In genomic region chr4:102449751-102450352, GRCh38 we compare ENCODE assay signal across 9 cellular contexts.
DNase-seq lines count a peak whose midpoint lies in the region; TF ChIP-seq lines count a peak whose summit lies in the region.
"Had no signal": no experiment of that assay in that cellular context is flagged by ENCODE, and none has a peak within 500 bp of the region (broad histone marks: within the 10 kb centered on the region; RNA-seq: fewer than 3 reads in every experiment).

No MANE protein-coding gene starts in this region.

- no peak for TF ChIP-seq CTCF in HEK293 (tag by site-specific recombination; IDR thresholded peaks at IDR 0.05)
- peak; percentile 60 for TF ChIP-seq CTCF in cardiac fibroblast (IDR thresholded peaks at IDR 0.05; ENCODE audit: low read depth, low read length)

- CTCF ChIA-PET in HEK293 (lab: Yijun Ruan, JAX): no interaction called here

- no peaks in the 10 kb centered on the region for H3K9me3 ChIP-seq in HEK293 (ENCODE audit: control insufficient read depth, insufficient read depth, low read depth, low read length)
- H3K9me3 ChIP-seq: BLaER1 treated with 17β-estradiol and CSF1 and Interleukin-3, amounts not matched to agents 10 nM and 100 nM had no signal

- H3K27ac ChIP-seq in HEK293 (ENCODE audit: extremely low read depth, low read depth, low read length): no peak overlapping the region
- H3K27ac ChIP-seq: BLaER1 treated with 17β-estradiol and CSF1 and Interleukin-3, amounts not matched to agents 10 nM and 100 nM had no signal

- H3K4me3 ChIP-seq in HEK293 (ENCODE audit: low read depth, low read length) (no peak overlapping the region), cardiac fibroblast (replicated peaks in 1 of 2; ENCODE audit: low read depth in 2 of 2, low read length in 2 of 2) (no peak overlapping the region)
- H3K4me3 ChIP-seq: BLaER1 treated with 17β-estradiol and CSF1 and Interleukin-3, amounts not matched to agents 10 nM and 100 nM had no signal

- no peaks in the 10 kb centered on the region for H3K4me1 ChIP-seq in HEK293 (ENCODE audit: control insufficient read depth, insufficient read depth, low read length)

- POLR2A ChIA-PET in HEK293 (lab: Yijun Ruan, JAX): no interaction called here

- no peaks in the 10 kb centered on the region for H3K36me3 ChIP-seq in HEK293 (ENCODE audit: control insufficient read depth in 2 of 2, insufficient read depth in 1 of 2, low read length in 2 of 2)
- H3K36me3 ChIP-seq: BLaER1 treated with 17β-estradiol and CSF1 and Interleukin-3, amounts not matched to agents 10 nM and 100 nM had no signal

- DNase-seq in NCI-H524 (lab: John Stamatoyannopoulos, UW) (peak; percentile 40 to 66), NCI-H524 treated with DMSO at 0.1 percent for 48 hours (lab: John Stamatoyannopoulos, UW) (no peak), NCI-H1417 treated with DMSO at 0.1 percent for 48 hours (lab: John Stamatoyannopoulos, UW) (peak; percentile 40), T-helper 1 cell (peak in 4 of 5 donors; percentile 15 to 75 (median 38)), cardiac fibroblast (ENCODE audit: low read depth in 2 of 2) (peak; percentile 80), left kidney (ENCODE audit: low read depth, low spot score) (peak; percentile 84)
- peak; percentile 16 for DNase-seq in stimulated activated CD8-positive, alpha-beta memory T cell treated with anti-CD3 and anti-CD28 coated beads, Interleukin-15, amount 100 ng/mL, for 1 hour (ENCODE audit: low read depth)

TF ChIP-seq in HEK293, 187 proteins besides CTCF, POLR2A, EP300 and RAD21:
- TF ChIP-seq ZNF248 (tag by site-specific recombination; IDR thresholded peaks at IDR 0.05): no peak
- peak; percentile 83 for TF ChIP-seq ZNF654 (tag by site-specific recombination; IDR thresholded peaks at IDR 0.05; ENCODE audit: low read depth)
TF ChIP-seq in HEK293: peak in this region for 1.
